ENCODE assay signal across 8 cellular contexts in the genomic region with DNA sequence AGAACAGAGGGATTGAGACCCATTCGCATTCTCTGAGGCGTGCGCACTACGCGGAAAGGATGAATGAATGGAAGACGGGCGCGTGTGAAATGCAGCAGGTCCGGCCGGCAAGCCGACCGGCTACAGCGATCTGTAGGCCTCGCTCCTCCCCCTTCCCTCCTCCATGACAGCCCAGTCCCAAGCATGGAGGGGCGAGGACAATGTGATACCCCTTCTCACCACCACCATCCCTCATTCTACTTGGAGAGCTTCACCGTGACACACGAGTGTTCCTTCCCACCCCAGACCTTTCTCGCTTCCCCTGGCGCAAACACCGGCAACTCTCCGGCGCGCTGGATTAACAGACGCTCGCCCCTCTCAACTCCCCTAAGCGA. TPM values are rescaled to one million over a fixed set of nuclear protein-coding genes. Genes with fewer than 3 reads are reported as not detected.
A peak's percentile ranks its signal among the peaks of the same experiment; 100 is the strongest.
DNase-seq lines count a peak whose midpoint lies in the region; ATAC-seq and TF ChIP-seq lines count a peak whose summit lies in the region.

No MANE protein-coding gene starts in this region.

- H3K27me3 ChIP-seq in heart left ventricle (no peaks in the 10 kb centered on the region), upper lobe of right lung (no peaks in the 10 kb centered on the region)

- H3K9me3 ChIP-seq in ES-I3 (ENCODE audit: control insufficient read depth, insufficient read depth, low read length) (peaks cover 10% of the 10 kb centered on the region), heart left ventricle (no peaks in the 10 kb centered on the region), upper lobe of right lung (no peaks in the 10 kb centered on the region)

- H3K27ac ChIP-seq in heart left ventricle (peak overlapping the region; percentile 72 to 99 (median 93)), upper lobe of right lung (peak overlapping the region; percentile 88)

- TF ChIP-seq POLR2A in heart left ventricle (IDR thresholded peaks at IDR 0.05): no peak

- peak overlapping the region; percentile 99 for H3K4me3 Mint-ChIP-seq in activated naive CD8-positive, alpha-beta T cell treated with anti-CD3 and anti-CD28 coated beads, Interleukin-2, amount 50 U/mL, for 24 hours

- TF ChIP-seq CTCF in LNCaP clone FGC (IDR thresholded peaks at IDR 0.05; ENCODE audit: control insufficient read depth, extremely low read depth, insufficient read depth): no peak
- peak in 1 of 12 donors; percentile 4 for TF ChIP-seq CTCF in heart left ventricle (IDR thresholded peaks at IDR 0.05)
- TF ChIP-seq CTCF in upper lobe of right lung (IDR thresholded peaks at IDR 0.05): no peak

- peaks cover 32% of the 10 kb centered on the region for H3K36me3 Mint-ChIP-seq in activated naive CD8-positive, alpha-beta T cell treated with anti-CD3 and anti-CD28 coated beads, Interleukin-2, amount 50 U/mL, for 24 hours (ENCODE audit: low read depth)

- H3K4me1 ChIP-seq in ES-I3 (ENCODE audit: insufficient read depth, low read length) (no peaks in the 10 kb centered on the region; the same call in 1 of the 2 replicates), heart left ventricle (peaks cover 0 to 56% (median 13%) of the 10 kb centered on the region in 12 donors), upper lobe of right lung (peaks cover 19% of the 10 kb centered on the region)

- H3K4me1 Mint-ChIP-seq in activated naive CD8-positive, alpha-beta T cell treated with anti-CD3 and anti-CD28 coated beads, Interleukin-2, amount 50 U/mL, for 24 hours: peaks cover 68% of the 10 kb centered on the region

- peak overlapping the region; percentile 98 for H3K4me3 ChIP-seq in LNCaP clone FGC (ENCODE audit: low read depth, low read length)
- peak overlapping the region; percentile 57 to 99 (median 87) for H3K4me3 ChIP-seq in heart left ventricle
- H3K4me3 ChIP-seq in upper lobe of right lung: peak overlapping the region; percentile 99

- DNase-seq in LNCaP clone FGC (ENCODE audit: low read depth): no peak
- DNase-seq in SKM-1 (lab: John Stamatoyannopoulos, UW; ENCODE audit: unreplicated experiment): peak; percentile 66
- peak; percentile 76 for DNase-seq in activated naive CD8-positive, alpha-beta T cell treated with anti-CD3 and anti-CD28 coated beads, Interleukin-2, amount 50 U/mL, for 24 hours
- DNase-seq in heart left ventricle: peak; percentile 63 to 72 (median 66)
- peak; percentile 41 to 94 (median 60) for DNase-seq in posterior cingulate gyrus
- peak; percentile 80 for DNase-seq in upper lobe of right lung

- no peaks in the 10 kb centered on the region for H3K9me3 Mint-ChIP-seq in activated naive CD8-positive, alpha-beta T cell treated with anti-CD3 and anti-CD28 coated beads, Interleukin-2, amount 50 U/mL, for 24 hours

- H3K27ac Mint-ChIP-seq in activated naive CD8-positive, alpha-beta T cell treated with anti-CD3 and anti-CD28 coated beads, Interleukin-2, amount 50 U/mL, for 24 hours: peak overlapping the region; percentile 99

- ATAC-seq in GM21825 (IDR thresholded peaks at IDR 0.05; ENCODE audit: unreplicated experiment) (peak; percentile 37), heart left ventricle (peak; percentile 52 to 73 (median 70)), upper lobe of right lung (peak; percentile 67)
- peak; percentile 59 for ATAC-seq in activated naive CD8-positive, alpha-beta T cell treated with anti-CD3 and anti-CD28 coated beads, Interleukin-2, amount 50 U/mL, for 24 hours

- H3K27me3 Mint-ChIP-seq in activated naive CD8-positive, alpha-beta T cell treated with anti-CD3 and anti-CD28 coated beads, Interleukin-2, amount 50 U/mL, for 24 hours: peaks cover 2% of the 10 kb centered on the region

- WGBS in heart left ventricle, 4 donors: 0% methylated on average over 26 of the region's 26 CpGs

- H3K36me3 ChIP-seq in ES-I3 (ENCODE audit: insufficient read depth, low read length): peaks cover 7% of the 10 kb centered on the region; the same call in 1 of the 2 replicates
- peaks cover 0 to 17% (median 2%) of the 10 kb centered on the region in 9 donors for H3K36me3 ChIP-seq in heart left ventricle
- peaks cover 4% of the 10 kb centered on the region for H3K36me3 ChIP-seq in upper lobe of right lung

- intact Hi-C loops in heart left ventricle (cut with DNase I): loop anchor here in 5 of 10 donors (2.0 to 10.0 kb wide), 4 partner anchors 67 to 157 kb away; partner anchors contain the start of genes METAP1 (in 5 of the 5) and ADH5 (in 1 of the 5)
- intact Hi-C loops in posterior cingulate gyrus (cut with DNase I): loop anchor here (1.0 to 5.0 kb wide), 4 partner anchors 160 to 666 kb away; partner anchors contain the start of genes ADH5, RAP1GDS1 and TSPAN5
- intact Hi-C loops in upper lobe of right lung (cut with DNase I): no loop called here

- peak overlapping the region; percentile 76 for H3K9ac ChIP-seq in ES-I3 (ENCODE audit: low read depth, low read length)

RNA-seq across cellular contexts. Expression of gene EIF4E, which starts 0.8 kb away (rescaled TPM):
- total RNA-seq in heart left ventricle (10 to 100 TPM; 49.3 to 93.2 (median 62.2) TPM), upper lobe of right lung (58.6 TPM)
- polyA plus RNA-seq in heart left ventricle: 10 to 100 TPM in 1 of 2 donors, 1 to 10 TPM in 1; 8.3 to 80.3 TPM
